ENCODE assay signal across 1 cellular context in the genomic region with DNA sequence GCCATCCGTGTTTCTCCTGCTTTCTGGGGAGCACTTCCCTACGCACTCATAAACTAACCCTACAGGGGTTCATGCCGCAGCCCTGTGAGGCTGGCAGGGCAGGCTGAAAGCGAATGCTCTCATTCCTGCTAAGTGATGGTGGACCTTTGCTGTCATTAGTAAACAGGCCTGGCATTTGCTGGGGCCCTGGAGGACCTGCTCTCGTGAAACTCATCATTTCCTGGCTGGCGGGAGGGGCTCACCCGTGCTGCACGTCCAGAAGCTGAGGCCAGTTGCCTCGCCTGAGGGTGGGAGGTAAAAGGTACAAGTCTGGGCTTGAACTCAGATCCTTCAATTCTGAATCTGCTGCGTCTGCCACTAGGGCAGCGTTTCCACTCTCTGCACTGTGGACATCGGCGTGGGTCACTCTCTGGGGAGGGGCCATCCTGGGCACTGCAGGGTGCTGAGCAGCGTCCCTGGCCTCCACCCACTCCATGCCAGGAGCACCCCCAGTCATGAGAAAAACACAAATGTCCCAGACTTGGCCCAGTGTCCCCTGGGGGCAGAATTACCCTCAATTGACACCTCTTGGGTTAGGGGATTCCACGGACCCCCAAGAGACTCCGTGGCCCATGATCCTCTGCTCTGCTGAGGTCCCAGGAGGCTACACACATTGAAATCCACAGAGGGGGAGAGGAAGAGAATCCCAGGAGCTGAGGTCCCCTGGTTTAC.
TF ChIP-seq lines count a peak whose summit lies in the region.

No MANE protein-coding gene starts in this region.

TF ChIP-seq in GM12878, 131 proteins besides CTCF, POLR2A, EP300 and RAD21 (continues in another document):
- TF ChIP-seq, protein P1, sequence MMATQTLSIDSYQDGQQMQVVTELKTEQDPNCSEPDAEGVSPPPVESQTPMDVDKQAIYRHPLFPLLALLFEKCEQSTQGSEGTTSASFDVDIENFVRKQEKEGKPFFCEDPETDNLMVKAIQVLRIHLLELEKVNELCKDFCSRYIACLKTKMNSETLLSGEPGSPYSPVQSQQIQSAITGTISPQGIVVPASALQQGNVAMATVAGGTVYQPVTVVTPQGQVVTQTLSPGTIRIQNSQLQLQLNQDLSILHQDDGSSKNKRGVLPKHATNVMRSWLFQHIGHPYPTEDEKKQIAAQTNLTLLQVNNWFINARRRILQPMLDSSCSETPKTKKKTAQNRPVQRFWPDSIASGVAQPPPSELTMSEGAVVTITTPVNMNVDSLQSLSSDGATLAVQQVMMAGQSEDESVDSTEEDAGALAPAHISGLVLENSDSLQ (IDR thresholded peaks at IDR 0.05), result peak; percentile 33; the same call in 1 of the 2 replicates
- TF ChIP-seq WRNIP1 (IDR thresholded peaks at IDR 0.05; ENCODE audit: borderline replicate concordance, low read depth, low read length) (0 out of 2 replicates have a peak, but pooled peaks have one; percentile 46), TCF12 (IDR thresholded peaks at IDR 0.05; ENCODE audit: low read depth, low read length) (0 out of 2 replicates have a peak, but pooled peaks have one; percentile 15), CBX3 (IDR thresholded peaks at IDR 0.05; ENCODE audit: borderline replicate concordance, low read depth) (no peak), SMC3 (IDR thresholded peaks at IDR 0.05; ENCODE audit: borderline replicate concordance, low read length) (no peak), SRF (IDR thresholded peaks at IDR 0.05; ENCODE audit: low read depth in 2 of 2, low read length in 2 of 2) (no peak), HDGF (IDR thresholded peaks at IDR 0.05) (0 out of 2 replicates have a peak, but pooled peaks have one; percentile 30), ATF2 (IDR thresholded peaks at IDR 0.05; ENCODE audit: low read length) (no peak), EED (IDR thresholded peaks at IDR 0.05; ENCODE audit: low read depth) (no peak), SMAD1 (IDR thresholded peaks at IDR 0.05; ENCODE audit: low read depth, partially characterized antibody) (peak; percentile 69), STAT3 (IDR thresholded peaks at IDR 0.05; ENCODE audit: low read depth, low read length) (no peak), ZNF24 (IDR thresholded peaks at IDR 0.05) (no peak), PML (IDR thresholded peaks at IDR 0.05; ENCODE audit: low read length) (no peak), FOS (IDR thresholded peaks at IDR 0.05; ENCODE audit: borderline replicate concordance, extremely low read depth, insufficient read length) (no peak), DPF2 (IDR thresholded peaks at IDR 0.05) (peak; percentile 51), TAF1 (IDR thresholded peaks at IDR 0.05; ENCODE audit: borderline replicate concordance, low read depth, low read length) (no peak), ELK1 (IDR thresholded peaks at IDR 0.05; ENCODE audit: low read depth, low read length) (no peak), BHLHE40 (IDR thresholded peaks at IDR 0.05; ENCODE audit: borderline replicate concordance in 1 of 2, low read depth in 2 of 2, low read length in 1 of 2) (peak; percentile 86 to 94), ZBED1 (IDR thresholded peaks at IDR 0.05; ENCODE audit: borderline replicate concordance) (peak; percentile 57; the same call in 1 of the 2 replicates), RBBP5 (conservative IDR thresholded peaks at IDR 0.05) (no peak), ZBTB11 (CRISPR knock-in tag; IDR thresholded peaks at IDR 0.05) (no peak), CEBPZ (IDR thresholded peaks at IDR 0.05; ENCODE audit: low read depth, low read length) (no peak), RELA (IDR thresholded peaks at IDR 0.05; ENCODE audit: borderline replicate concordance, partially characterized antibody) (peak; percentile 21), RUNX3 (IDR thresholded peaks at IDR 0.05; ENCODE audit: low read length) (peak; percentile 11), TBL1XR1 (IDR thresholded peaks at IDR 0.05; ENCODE audit: low read depth, low read length) (peak; percentile 71), ZNF622 (IDR thresholded peaks at IDR 0.05) (no peak), RAD51 (IDR thresholded peaks at IDR 0.05) (no peak), MTA3 (IDR thresholded peaks at IDR 0.05; ENCODE audit: borderline replicate concordance, low read length) (no peak; the same call in 1 of the 2 replicates), ESRRA (IDR thresholded peaks at IDR 0.05; ENCODE audit: low read length) (no peak), SPI1 (IDR thresholded peaks at IDR 0.05; ENCODE audit: borderline replicate concordance, insufficient read depth, low read depth, low read length) (peak; percentile 10; the same call in 1 of the 2 replicates), MAX (IDR thresholded peaks at IDR 0.05; ENCODE audit: low read depth, low read length) (peak; percentile 34), E2F8 (IDR thresholded peaks at IDR 0.05; ENCODE audit: low read depth, partially characterized antibody) (no peak)
- TF ChIP-seq, protein P2, sequence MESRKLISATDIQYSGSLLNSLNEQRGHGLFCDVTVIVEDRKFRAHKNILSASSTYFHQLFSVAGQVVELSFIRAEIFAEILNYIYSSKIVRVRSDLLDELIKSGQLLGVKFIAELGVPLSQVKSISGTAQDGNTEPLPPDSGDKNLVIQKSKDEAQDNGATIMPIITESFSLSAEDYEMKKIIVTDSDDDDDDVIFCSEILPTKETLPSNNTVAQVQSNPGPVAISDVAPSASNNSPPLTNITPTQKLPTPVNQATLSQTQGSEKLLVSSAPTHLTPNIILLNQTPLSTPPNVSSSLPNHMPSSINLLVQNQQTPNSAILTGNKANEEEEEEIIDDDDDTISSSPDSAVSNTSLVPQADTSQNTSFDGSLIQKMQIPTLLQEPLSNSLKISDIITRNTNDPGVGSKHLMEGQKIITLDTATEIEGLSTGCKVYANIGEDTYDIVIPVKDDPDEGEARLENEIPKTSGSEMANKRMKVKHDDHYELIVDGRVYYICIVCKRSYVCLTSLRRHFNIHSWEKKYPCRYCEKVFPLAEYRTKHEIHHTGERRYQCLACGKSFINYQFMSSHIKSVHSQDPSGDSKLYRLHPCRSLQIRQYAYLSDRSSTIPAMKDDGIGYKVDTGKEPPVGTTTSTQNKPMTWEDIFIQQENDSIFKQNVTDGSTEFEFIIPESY (IDR thresholded peaks at IDR 0.05), result no peak
- TF ChIP-seq, protein P3, sequence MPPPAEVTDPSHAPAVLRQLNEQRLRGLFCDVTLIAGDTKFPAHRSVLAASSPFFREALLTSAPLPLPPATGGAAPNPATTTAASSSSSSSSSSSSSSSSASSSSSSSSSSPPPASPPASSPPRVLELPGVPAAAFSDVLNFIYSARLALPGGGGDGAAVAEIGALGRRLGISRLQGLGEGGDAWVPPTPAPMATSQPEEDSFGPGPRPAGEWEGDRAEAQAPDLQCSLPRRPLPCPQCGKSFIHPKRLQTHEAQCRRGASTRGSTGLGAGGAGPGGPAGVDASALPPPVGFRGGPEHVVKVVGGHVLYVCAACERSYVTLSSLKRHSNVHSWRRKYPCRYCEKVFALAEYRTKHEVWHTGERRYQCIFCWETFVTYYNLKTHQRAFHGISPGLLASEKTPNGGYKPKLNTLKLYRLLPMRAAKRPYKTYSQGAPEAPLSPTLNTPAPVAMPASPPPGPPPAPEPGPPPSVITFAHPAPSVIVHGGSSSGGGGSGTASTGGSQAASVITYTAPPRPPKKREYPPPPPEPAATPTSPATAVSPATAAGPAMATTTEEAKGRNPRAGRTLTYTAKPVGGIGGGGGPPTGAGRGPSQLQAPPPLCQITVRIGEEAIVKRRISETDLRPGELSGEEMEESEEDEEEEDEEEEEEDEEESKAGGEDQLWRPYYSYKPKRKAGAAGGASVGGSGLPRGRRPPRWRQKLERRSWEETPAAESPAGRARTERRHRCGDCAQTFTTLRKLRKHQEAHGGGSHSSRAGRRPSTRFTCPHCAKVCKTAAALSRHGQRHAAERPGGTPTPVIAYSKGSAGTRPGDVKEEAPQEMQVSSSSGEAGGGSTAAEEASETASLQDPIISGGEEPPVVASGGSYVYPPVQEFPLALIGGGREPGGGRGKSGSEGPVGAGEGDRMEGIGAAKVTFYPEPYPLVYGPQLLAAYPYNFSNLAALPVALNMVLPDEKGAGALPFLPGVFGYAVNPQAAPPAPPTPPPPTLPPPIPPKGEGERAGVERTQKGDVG (CRISPR knock-in tag; IDR thresholded peaks at IDR 0.05), result no peak
